Comparison of ENCODE assay signal across 1 cellular context in genomic region chr20:50197463-50197862, GRCh38.
A peak's percentile ranks its signal among the peaks of the same experiment; 100 is the strongest.
TF ChIP-seq lines count a peak whose summit lies in the region.

No MANE protein-coding gene starts in this region.

TF ChIP-seq in K562, 482 proteins besides CTCF, POLR2A, EP300 and RAD21 (continued from another document and continues in another):
- TF ChIP-seq ATF3 (IDR thresholded peaks at IDR 0.05) = no peak
- TF ChIP-seq ATF3 (CRISPR knock-in tag; conservative IDR thresholded peaks at IDR 0.05) = no peak
- 0 out of 2 replicates have a peak, but pooled peaks have one; percentile 24 for TF ChIP-seq SPI1 (IDR thresholded peaks at IDR 0.05; ENCODE audit: borderline replicate concordance, low read depth, low read length)
- TF ChIP-seq ZMIZ1 (IDR thresholded peaks at IDR 0.05; ENCODE audit: low read depth in 2 of 2, low read length in 2 of 2) = peak in 1 of 2 experiments; percentile 41; a peak in 1 of 4 replicates
- TF ChIP-seq ASH1L (IDR thresholded peaks at IDR 0.05; ENCODE audit: borderline replicate concordance, low read depth, partially characterized antibody) = no peak
- TF ChIP-seq KDM4B (IDR thresholded peaks at IDR 0.05; ENCODE audit: borderline replicate concordance in 2 of 2, low read depth in 1 of 2) = no peak
- peak; percentile 60; the same call in 1 of the 2 replicates for TF ChIP-seq SMARCA4 (IDR thresholded peaks at IDR 0.05)
- no peak for TF ChIP-seq ZNF280A (IDR thresholded peaks at IDR 0.05; ENCODE audit: low read depth, partially characterized antibody)
- TF ChIP-seq NBN (IDR thresholded peaks at IDR 0.05; ENCODE audit: low read depth) = no peak
- peak; percentile 54; the same call in 1 of the 2 replicates for TF ChIP-seq SMARCE1 (IDR thresholded peaks at IDR 0.05)
- peak; percentile 14 for TF ChIP-seq NEUROD1 (IDR thresholded peaks at IDR 0.05; ENCODE audit: borderline replicate concordance, low read depth, low read length, partially characterized antibody)
- TF ChIP-seq ZBTB17 (CRISPR knock-in tag; IDR thresholded peaks at IDR 0.05) = no peak
- TF ChIP-seq ARID1B (IDR thresholded peaks at IDR 0.05) = peak; percentile 84
- TF ChIP-seq ZNF133 (CRISPR knock-in tag; IDR thresholded peaks at IDR 0.05) = no peak
- peak; percentile 28; the same call in 1 of the 2 replicates for TF ChIP-seq ZBTB7A (IDR thresholded peaks at IDR 0.05; ENCODE audit: borderline replicate concordance, control insufficient read depth, low read depth, low read length)
- TF ChIP-seq MEIS2 (IDR thresholded peaks at IDR 0.05; ENCODE audit: partially characterized antibody) = peak; percentile 25
- no peak for TF ChIP-seq ZNF79 (CRISPR knock-in tag; IDR thresholded peaks at IDR 0.05; ENCODE audit: low read depth)
- TF ChIP-seq POLR2H (tag; IDR thresholded peaks at IDR 0.05; ENCODE audit: low read depth) = no peak
- peak; percentile 25; the same call in 1 of the 2 replicates for TF ChIP-seq ESRRA (IDR thresholded peaks at IDR 0.05; ENCODE audit: borderline replicate concordance, low read depth)
- peak; percentile 85 for TF ChIP-seq DPF2 (IDR thresholded peaks at IDR 0.05)
- peak; percentile 91 for TF ChIP-seq TCF3 (CRISPR knock-in tag; IDR thresholded peaks at IDR 0.05)
- TF ChIP-seq RNF2 (IDR thresholded peaks at IDR 0.05) = peak; percentile 60; the same call in 1 of the 2 replicates
- no peak for TF ChIP-seq PTRF (tag; IDR thresholded peaks at IDR 0.05)
- peak in 1 of 2 experiments; percentile 53; a peak in 1 of 4 replicates for TF ChIP-seq MLLT1 (IDR thresholded peaks at IDR 0.05)
- TF ChIP-seq PKNOX1 (IDR thresholded peaks at IDR 0.05) = peak; percentile 45; the same call in 1 of the 2 replicates
- TF ChIP-seq VEZF1 (CRISPR knock-in tag; IDR thresholded peaks at IDR 0.05) = peak; percentile 89
- peak; percentile 64 to 65; a peak in 3 of 4 replicates for TF ChIP-seq KDM1A (IDR thresholded peaks at IDR 0.05)
- peak; percentile 78 for TF ChIP-seq SOX6 (IDR thresholded peaks at IDR 0.05)
- no peak for TF ChIP-seq MECOM (CRISPR knock-in tag; IDR thresholded peaks at IDR 0.05)
- TF ChIP-seq CTBP1 (IDR thresholded peaks at IDR 0.05; ENCODE audit: borderline replicate concordance) = peak; percentile 29; the same call in 1 of the 2 replicates
- TF ChIP-seq STAT5A (IDR thresholded peaks at IDR 0.05; ENCODE audit: borderline replicate concordance, low read length) = peak; percentile 56; the same call in 1 of the 2 replicates
- TF ChIP-seq HOXB6 (CRISPR knock-in tag; IDR thresholded peaks at IDR 0.05; ENCODE audit: borderline replicate concordance) = no peak
- TF ChIP-seq PHB (CRISPR knock-in tag; IDR thresholded peaks at IDR 0.05) = no peak
- TF ChIP-seq KLF16 (IDR thresholded peaks at IDR 0.05) = peak; percentile 83
- no peak for TF ChIP-seq ZNF184 (CRISPR knock-in tag; IDR thresholded peaks at IDR 0.05)
- TF ChIP-seq ZNF398 (CRISPR knock-in tag; IDR thresholded peaks at IDR 0.05) = no peak
- no peak for TF ChIP-seq HSF4 (CRISPR knock-in tag; IDR thresholded peaks at IDR 0.05; ENCODE audit: borderline replicate concordance)
- peak; percentile 94 for TF ChIP-seq CBFA2T3 (IDR thresholded peaks at IDR 0.05)
- no peak for TF ChIP-seq CEBPZ (IDR thresholded peaks at IDR 0.05; ENCODE audit: borderline replicate concordance, low read depth, low read length)
- TF ChIP-seq TAL1 (IDR thresholded peaks at IDR 0.05) = peak; percentile 81
- peak in 1 of 2 experiments; percentile 31; a peak in 1 of 4 replicates for TF ChIP-seq HDAC1 (IDR thresholded peaks at IDR 0.05)
- TF ChIP-seq TEAD4 (IDR thresholded peaks at IDR 0.05; ENCODE audit: low read length) = peak; percentile 89
- no peak for TF ChIP-seq TEAD4 (CRISPR knock-in tag; IDR thresholded peaks at IDR 0.05; ENCODE audit: borderline replicate concordance)
- TF ChIP-seq ZNF165 (CRISPR knock-in tag; IDR thresholded peaks at IDR 0.05; ENCODE audit: borderline replicate concordance) = no peak
- peak; percentile 87 for TF ChIP-seq CBFA2T2 (conservative IDR thresholded peaks at IDR 0.05)
- TF ChIP-seq THAP12 (CRISPR knock-in tag; IDR thresholded peaks at IDR 0.05) = no peak
- TF ChIP-seq CBX2 (IDR thresholded peaks at IDR 0.05; ENCODE audit: insufficient read depth, low read length, poor library complexity, severe bottlenecking) = no peak
- TF ChIP-seq POLR3G (IDR thresholded peaks at IDR 0.05; ENCODE audit: extremely low read depth, insufficient read length, insufficient replicate concordance) = no peak
- TF ChIP-seq BHLHE40 (IDR thresholded peaks at IDR 0.05; ENCODE audit: low read length) = 0 out of 2 replicates have a peak, but pooled peaks have one; percentile 9
- peak; percentile 71 for TF ChIP-seq NFIC (IDR thresholded peaks at IDR 0.05)
- TF ChIP-seq RBM14 (IDR thresholded peaks at IDR 0.05; ENCODE audit: borderline replicate concordance, insufficient read depth, low read depth, low read length) = no peak
